ENCODE assay signal across 21 cellular contexts in the genomic region with DNA sequence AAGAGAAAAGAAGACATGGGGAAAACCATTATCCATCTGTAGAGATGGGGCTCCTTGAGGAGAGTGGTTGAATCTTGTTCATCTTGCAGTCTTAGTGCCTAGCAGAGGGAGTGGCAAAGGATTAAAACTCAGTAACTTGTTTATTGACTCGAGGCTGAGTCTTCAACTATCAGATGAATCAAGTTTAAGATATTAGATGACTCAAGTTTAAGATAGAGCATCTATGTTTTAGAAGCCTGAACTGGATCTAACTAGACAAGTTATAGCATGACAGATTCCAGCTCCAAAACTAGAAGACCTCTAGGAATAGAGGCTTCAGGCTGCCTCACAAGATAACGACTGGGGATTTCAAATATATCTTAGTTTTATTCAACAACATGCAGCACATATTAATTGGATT.
DNase-seq lines count a peak whose midpoint lies in the region; ATAC-seq and TF ChIP-seq lines count a peak whose summit lies in the region.
"Had no signal": no experiment of that assay in that cellular context is flagged by ENCODE, and none has a peak within 500 bp of the region (broad histone marks: within the 10 kb centered on the region; RNA-seq: fewer than 3 reads in every experiment).

No MANE protein-coding gene starts in this region.

- no peak for ATAC-seq in lower lobe of right lung
- ATAC-seq: CD8-positive, alpha-beta T cell; GM12878; GM23338; HCT116 had no signal

- H2AFZ ChIP-seq in mammary epithelial cell (ENCODE audit: low read depth, low read length) (no peak overlapping the region), neural progenitor cell (replicated peaks) (peak overlapping the region; percentile 6)
- H2AFZ ChIP-seq: GM23338 had no signal

- intact Hi-C loops in mammary epithelial cell (cut with micrococcal nuclease) = loop anchor here (1.0 kb wide), 1 partner anchor 18 kb away; no protein-coding TSS in a partner anchor
- intact Hi-C loops in breast epithelium (cut with DNase I; ENCODE audit: low total_unique reads) = no loop called here
- intact Hi-C loops in lower lobe of right lung (cut with DNase I) = no loop called here

- no peaks in the 10 kb centered on the region for H3K9me3 ChIP-seq in mammary epithelial cell (replicated peaks; ENCODE audit: insufficient read depth, low read length)
- H3K9me3 ChIP-seq in breast epithelium = no peaks in the 10 kb centered on the region
- H3K9me3 ChIP-seq in neural progenitor cell (ENCODE audit: low read depth) = no peaks in the 10 kb centered on the region
- H3K9me3 ChIP-seq in lower lobe of right lung = no peaks in the 10 kb centered on the region
- H3K9me3 ChIP-seq: BLaER1, Caco-2 had no signal

- CTCF ChIA-PET in mammary epithelial cell (lab: Charles Lee; ENCODE audit: low non-redundant PET) = no interaction called here

- H3K4me1 ChIP-seq in mammary epithelial cell (ENCODE audit: insufficient read depth, low read length) (peaks cover 7% of the 10 kb centered on the region), breast epithelium (no peaks in the 10 kb centered on the region), neural progenitor cell (no peaks in the 10 kb centered on the region), lower lobe of right lung (no peaks in the 10 kb centered on the region)
- H3K4me1 ChIP-seq: Caco-2 had no signal

- H4K20me1 ChIP-seq in mammary epithelial cell (ENCODE audit: insufficient read depth, low read length) (no peaks in the 10 kb centered on the region), neural progenitor cell (ENCODE audit: low read depth) (no peaks in the 10 kb centered on the region)
- H4K20me1 ChIP-seq: BLaER1 had no signal

- H3K9ac ChIP-seq in mammary epithelial cell (ENCODE audit: insufficient read depth, low read length) (no peak overlapping the region), neural progenitor cell (no peak overlapping the region)
- H3K9ac ChIP-seq: BLaER1 had no signal

- H3K4me3 Mint-ChIP-seq in neural progenitor cell = no peak overlapping the region
- H3K4me3 Mint-ChIP-seq: B cell; CD4-positive, CD25-positive, alpha-beta regulatory T cell; CD8-positive, alpha-beta T cell; GM23338; H9 had no signal

- TF ChIP-seq CTCF in mammary epithelial cell (conservative IDR thresholded peaks at IDR 0.05 in 1 of 2, IDR thresholded peaks at IDR 0.05 in 1 of 2; ENCODE audit: extremely low read depth in 1 of 2, insufficient read depth in 1 of 2, low read depth in 1 of 2, low read length in 2 of 2) (no peak), breast epithelium (IDR thresholded peaks at IDR 0.05) (no peak), neural progenitor cell (IDR thresholded peaks at IDR 0.05) (no peak), GM13977 (IDR thresholded peaks at IDR 0.05; ENCODE audit: extremely low read depth, insufficient read depth, missing control alignments) (no peak), lower lobe of right lung (IDR thresholded peaks at IDR 0.05) (no peak)

- no peaks in the 10 kb centered on the region for H3K27me3 Mint-ChIP-seq in neural progenitor cell (ENCODE audit: insufficient read depth, low read depth)
- H3K27me3 Mint-ChIP-seq: B cell; CD4-positive, CD25-positive, alpha-beta regulatory T cell had no signal

- no peaks in the 10 kb centered on the region for H3K79me2 ChIP-seq in mammary epithelial cell (ENCODE audit: insufficient read depth, low read length)
- no peaks in the 10 kb centered on the region for H3K79me2 ChIP-seq in neural progenitor cell (ENCODE audit: low read depth)

- WGBS in mammary epithelial cell (ENCODE audit: low coverage, missing lambda C conversion rate) = 4% methylated on average over 2 of the region's 2 CpGs

- no peaks in the 10 kb centered on the region for H3K9me3 Mint-ChIP-seq in neural progenitor cell
- H3K9me3 Mint-ChIP-seq: GM23338, H9 had no signal

- DNase-seq in mammary epithelial cell = no peak
- DNase-seq in breast epithelium (ENCODE audit: low spot score in 2 of 2) = no peak
- peak; percentile 34 for DNase-seq in epithelial cell of prostate (ENCODE audit: low read depth, low spot score)
- DNase-seq in neural progenitor cell (ENCODE audit: low spot score) = no peak
- no peak for DNase-seq in GM13977 (ENCODE audit: low spot score)
- DNase-seq in SK-N-DZ (ENCODE audit: low spot score) = no peak
- DNase-seq in lower lobe of right lung = no peak
- DNase-seq: Caco-2; CD4-positive, CD25-positive, alpha-beta regulatory T cell; CD8-positive, alpha-beta T cell; DMS79; EL; GDM1; H9 had no signal

- H3K27ac Mint-ChIP-seq in neural progenitor cell = no peak overlapping the region
- H3K27ac Mint-ChIP-seq: B cell; CD4-positive, CD25-positive, alpha-beta regulatory T cell; CD8-positive, alpha-beta T cell; GM23338; H9 had no signal

- H3K4me1 Mint-ChIP-seq in neural progenitor cell = no peaks in the 10 kb centered on the region
- H3K4me1 Mint-ChIP-seq: B cell; CD4-positive, CD25-positive, alpha-beta regulatory T cell had no signal

- BruUV-seq in mammary epithelial cell (replicated peaks; lab: Mats Ljungman, UMichigan) = no TSS peak

- H3K4me2 ChIP-seq in mammary epithelial cell (ENCODE audit: insufficient read depth, low read depth, low read length) = peak overlapping the region; percentile 64
- no peak overlapping the region for H3K4me2 ChIP-seq in neural progenitor cell
- H3K4me2 ChIP-seq: BLaER1, GM23338 had no signal

- H3K36me3 ChIP-seq in mammary epithelial cell (ENCODE audit: insufficient read depth, low read length) (no peaks in the 10 kb centered on the region), breast epithelium (no peaks in the 10 kb centered on the region), neural progenitor cell (no peaks in the 10 kb centered on the region), lower lobe of right lung (no peaks in the 10 kb centered on the region)
- H3K36me3 ChIP-seq: BLaER1 had no signal

- H3K27me3 ChIP-seq in mammary epithelial cell (ENCODE audit: insufficient read depth, low read length) (no peaks in the 10 kb centered on the region), breast epithelium (no peaks in the 10 kb centered on the region), neural progenitor cell (no peaks in the 10 kb centered on the region), lower lobe of right lung (ENCODE audit: low read depth) (no peaks in the 10 kb centered on the region)
- H3K27me3 ChIP-seq: BLaER1 had no signal

- in situ Hi-C loops in mammary epithelial cell (cut with MboI; ENCODE audit: low sequenced_read_pairs in 2 of 2) (no loop called here), GM13977 (cut with MboI; ENCODE audit: low pct_unique_long_range_greater_than_20kb, low sequenced_read_pairs, unreplicated experiment) (no loop called here)

- no peaks in the 10 kb centered on the region for H3K36me3 Mint-ChIP-seq in neural progenitor cell
- H3K36me3 Mint-ChIP-seq: CD4-positive, CD25-positive, alpha-beta regulatory T cell; CD8-positive, alpha-beta T cell had no signal

- no peak for TF ChIP-seq POLR2A in breast epithelium (IDR thresholded peaks at IDR 0.05)

- dilution Hi-C loops in mammary epithelial cell (cut with HindIII; ENCODE audit: low sequenced_read_pairs) = no loop called here

- no peak overlapping the region for H3K27ac ChIP-seq in mammary epithelial cell (ENCODE audit: insufficient read depth, low read depth, low read length)
- H3K27ac ChIP-seq in breast epithelium = no peak overlapping the region
- H3K27ac ChIP-seq in epithelial cell of prostate = peak overlapping the region; percentile 21
- H3K27ac ChIP-seq in neural progenitor cell = no peak overlapping the region
- no peak overlapping the region for H3K27ac ChIP-seq in lower lobe of right lung
- H3K27ac ChIP-seq: 22Rv1, BLaER1, C4-2B had no signal

- H3K4me3 ChIP-seq in mammary epithelial cell (replicated peaks in 1 of 3; ENCODE audit: insufficient read depth in 1 of 3, low read depth in 2 of 3, low read length in 3 of 3) (no peak overlapping the region), breast epithelium (no peak overlapping the region), neural progenitor cell (no peak overlapping the region), lower lobe of right lung (no peak overlapping the region)
- H3K4me3 ChIP-seq: BLaER1, GM12878, GM23338 had no signal

- H3F3A ChIP-seq in neural progenitor cell (ENCODE audit: low read depth) = no peaks in the 10 kb centered on the region
